In the genomic region with DNA sequence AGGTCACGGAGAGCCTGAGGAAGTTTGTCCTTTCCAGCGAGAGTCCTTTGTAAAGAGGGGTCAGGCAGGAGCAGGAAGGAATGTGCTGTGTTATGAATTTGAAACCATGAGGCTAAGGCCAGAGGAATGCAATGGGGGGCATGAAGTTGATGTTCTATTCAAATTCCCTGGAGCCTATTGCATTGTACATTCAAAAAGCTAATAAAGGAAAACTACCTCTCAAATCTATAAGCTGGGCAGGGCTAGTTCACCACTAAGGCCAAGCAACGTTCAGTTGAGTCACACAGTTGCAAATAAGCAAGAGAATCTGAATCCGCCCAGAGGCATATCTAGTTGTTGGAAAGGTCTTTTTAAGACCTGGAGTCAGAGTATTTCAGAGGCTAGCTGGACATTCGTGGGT, we compare ENCODE assay signal across 20 cellular contexts.
DNase-seq lines count a peak whose midpoint lies in the region; ATAC-seq and TF ChIP-seq lines count a peak whose summit lies in the region.
"Had no signal": no experiment of that assay in that cellular context is flagged by ENCODE, and none has a peak within 500 bp of the region (broad histone marks: within the 10 kb centered on the region; RNA-seq: fewer than 3 reads in every experiment).

No MANE protein-coding gene starts in this region.

- no peaks in the 10 kb centered on the region for H3K36me3 ChIP-seq in spleen
- H3K36me3 ChIP-seq: BLaER1 treated with 17β-estradiol and CSF1 and Interleukin-3, amounts not matched to agents 10 nM and 100 nM; MG63 had no signal

- H3K9me3 Mint-ChIP-seq in activated naive CD4-positive, alpha-beta T cell treated with anti-CD3 and anti-CD28 coated beads, Interleukin-2, amount 50 U/mL, for 72 hours, result no peaks in the 10 kb centered on the region
- no peaks in the 10 kb centered on the region for H3K9me3 Mint-ChIP-seq in stimulated activated effector memory CD8-positive, alpha-beta T cell treated with anti-CD3 and anti-CD28 coated beads, Interleukin-12 subunit alpha, Interleukin-12 subunit beta, amount 100 ng/mL, for 72 hours

- no peak overlapping the region for H3K4me3 ChIP-seq in spleen
- H3K4me3 ChIP-seq: BLaER1 treated with 17β-estradiol and CSF1 and Interleukin-3, amounts not matched to agents 10 nM and 100 nM; GM12878; MG63 had no signal

- ATAC-seq in activated naive CD4-positive, alpha-beta T cell treated with anti-CD3 and anti-CD28 coated beads, Interleukin-2, amount 50 U/mL, for 72 hours, result no peak
- ATAC-seq in stimulated activated effector memory CD8-positive, alpha-beta T cell treated with anti-CD3 and anti-CD28 coated beads, Interleukin-12 subunit alpha, Interleukin-12 subunit beta, amount 100 ng/mL, for 72 hours, result no peak
- ATAC-seq: GM12878 had no signal

- intact Hi-C loops in spleen (cut with DNase I; ENCODE audit: low total_unique reads), result no loop called here

- H3K27ac Mint-ChIP-seq in activated naive CD4-positive, alpha-beta T cell treated with anti-CD3 and anti-CD28 coated beads, Interleukin-2, amount 50 U/mL, for 72 hours, result no peak overlapping the region
- H3K27ac Mint-ChIP-seq in stimulated activated effector memory CD8-positive, alpha-beta T cell treated with anti-CD3 and anti-CD28 coated beads, Interleukin-12 subunit alpha, Interleukin-12 subunit beta, amount 100 ng/mL, for 72 hours, result no peak overlapping the region

- no peak for TF ChIP-seq CTCF in spleen (IDR thresholded peaks at IDR 0.05 in 8 of 11, conservative IDR thresholded peaks at IDR 0.05 in 3 of 11)

- 68 to 80% (median 77%) methylated on average over 5 of the region's 5 CpGs for WGBS in spleen, 5 donors

- no peaks in the 10 kb centered on the region for H3K36me3 Mint-ChIP-seq in activated naive CD4-positive, alpha-beta T cell treated with anti-CD3 and anti-CD28 coated beads, Interleukin-2, amount 50 U/mL, for 72 hours
- no peaks in the 10 kb centered on the region for H3K36me3 Mint-ChIP-seq in stimulated activated effector memory CD8-positive, alpha-beta T cell treated with anti-CD3 and anti-CD28 coated beads, Interleukin-12 subunit alpha, Interleukin-12 subunit beta, amount 100 ng/mL, for 72 hours

- H3K9me3 ChIP-seq in spleen, result no peaks in the 10 kb centered on the region
- H3K9me3 ChIP-seq: BLaER1 treated with 17β-estradiol and CSF1 and Interleukin-3, amounts not matched to agents 10 nM and 100 nM; MG63 had no signal

- H3K27me3 ChIP-seq in spleen (replicated peaks in 1 of 7), result no peaks in the 10 kb centered on the region
- H3K27me3 ChIP-seq: BLaER1 treated with 17β-estradiol and CSF1 and Interleukin-3, amounts not matched to agents 10 nM and 100 nM; MG63 had no signal

- TF ChIP-seq POLR2A in spleen (IDR thresholded peaks at IDR 0.05), result no peak

- no peaks in the 10 kb centered on the region for H3K4me1 Mint-ChIP-seq in stimulated activated effector memory CD8-positive, alpha-beta T cell treated with anti-CD3 and anti-CD28 coated beads, Interleukin-12 subunit alpha, Interleukin-12 subunit beta, amount 100 ng/mL, for 72 hours

- no peaks in the 10 kb centered on the region for H3K4me1 ChIP-seq in spleen

- H3K27ac ChIP-seq in spleen, result no peak overlapping the region
- H3K27ac ChIP-seq: 22Rv1; BLaER1 treated with 17β-estradiol and CSF1 and Interleukin-3, amounts not matched to agents 10 nM and 100 nM; HL-60 had no signal

- H3K4me3 Mint-ChIP-seq in stimulated activated effector memory CD8-positive, alpha-beta T cell treated with anti-CD3 and anti-CD28 coated beads, Interleukin-12 subunit alpha, Interleukin-12 subunit beta, amount 100 ng/mL, for 72 hours, result no peak overlapping the region

- peak; percentile 2 for DNase-seq in SIG-M5 treated with dmso at 0.1 percent for 504 hours (lab: John Stamatoyannopoulos, UW; ENCODE audit: unreplicated experiment)
- no peak for DNase-seq in SIG-M5 (lab: John Stamatoyannopoulos, UW)
- peak; percentile 57 for DNase-seq in astrocyte of the hippocampus (ENCODE audit: low read depth, low spot score)
- peak; percentile 3 to 29 for DNase-seq in lung microvascular endothelial cell (ENCODE audit: low read depth in 2 of 2)
- no peak for DNase-seq in NCI-H1092 treated with DMSO at 0.1 percent for 48 hours (lab: John Stamatoyannopoulos, UW)
- no peak for DNase-seq in spleen
- DNase-seq in activated naive CD4-positive, alpha-beta T cell treated with anti-CD3 and anti-CD28 coated beads, Interleukin-2, amount 50 U/mL, for 72 hours (ENCODE audit: low spot score in 2 of 2), result no peak
- DNase-seq in stimulated activated effector memory CD8-positive, alpha-beta T cell treated with anti-CD3 and anti-CD28 coated beads, Interleukin-12 subunit alpha, Interleukin-12 subunit beta, amount 100 ng/mL, for 72 hours (ENCODE audit: low spot score in 2 of 2), result no peak
- DNase-seq: DMS 273 treated with DMSO at 0.1 percent for 48 hours, GOT3, KG1, MG63, NCI-H1105 treated with DMSO at 0.1 percent for 48 hours, NCI-H187, NCI-H446, Right ventricle myocardium superior had no signal

Comparison
In these comparisons a context has a peak if more than half of its experiments do, and no peak if none do; other contexts are left out.
1. DNase-seq: peak in SIG-M5 treated with dmso at 0.1 percent for 504 hours (single experiment), astrocyte of the hippocampus (single experiment) and lung microvascular endothelial cell (2 of 2); none in SIG-M5 (single experiment), NCI-H1092 treated with DMSO at 0.1 percent for 48 hours (single experiment), spleen (single experiment), activated naive CD4-positive, alpha-beta T cell treated with anti-CD3 and anti-CD28 coated beads, Interleukin-2, amount 50 U/mL, for 72 hours (0 of 2) and stimulated activated effector memory CD8-positive, alpha-beta T cell treated with anti-CD3 and anti-CD28 coated beads, Interleukin-12 subunit alpha, Interleukin-12 subunit beta, amount 100 ng/mL, for 72 hours (0 of 2).